Comparison of ENCODE assay signal across 12 cellular contexts in the genomic region with DNA sequence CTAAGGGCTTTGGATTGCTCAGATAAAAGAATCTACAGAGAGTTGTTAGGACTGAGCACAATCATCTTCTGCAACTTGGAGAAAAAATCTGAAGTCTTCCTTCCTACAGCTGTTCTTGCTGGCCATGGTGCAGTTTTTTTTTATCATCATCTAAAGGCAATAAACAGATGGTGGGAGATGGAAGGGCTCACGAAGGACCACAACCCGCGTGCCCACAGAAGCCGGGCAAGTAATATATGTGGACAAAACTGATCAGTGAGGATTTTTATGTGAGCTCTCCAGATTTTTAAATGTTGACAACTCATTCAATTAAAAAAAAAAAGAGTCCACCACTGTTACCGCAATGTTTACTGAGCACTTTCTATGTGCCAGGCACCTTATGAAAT.
"Had no signal": no experiment of that assay in that cellular context is flagged by ENCODE, and none has a peak within 500 bp of the region (broad histone marks: within the 10 kb centered on the region; RNA-seq: fewer than 3 reads in every experiment).

No MANE protein-coding gene starts in this region.

- H3K27me3 Mint-ChIP-seq: activated CD4-positive, alpha-beta T cell treated with anti-CD3 and anti-CD28 coated beads, Interleukin-2, amount 10 ng/mL, durations not matched to agents 7 days and 5 days; activated naive CD4-positive, alpha-beta T cell treated with anti-CD3 and anti-CD28 coated beads, Interleukin-2, amount 50 U/mL, for 24 hours; memory B cell had no signal

- H3K4me1 ChIP-seq: breast epithelium, thyroid gland, uterus had no signal

- H3K4me3 ChIP-seq: thyroid gland, uterus had no signal

- H3K4me3 Mint-ChIP-seq: activated CD4-positive, alpha-beta T cell treated with anti-CD3 and anti-CD28 coated beads, Interleukin-2, amount 10 ng/mL, durations not matched to agents 7 days and 5 days; activated naive CD4-positive, alpha-beta T cell treated with anti-CD3 and anti-CD28 coated beads, Interleukin-2, amount 50 U/mL, for 24 hours; memory B cell; T-cell; WTC11 had no signal

- H3K27ac ChIP-seq: breast epithelium, foreskin keratinocyte, neutrophil, thyroid gland had no signal

- H3K9me3 ChIP-seq: breast epithelium, esophagus muscularis mucosa, neutrophil, thyroid gland, uterus had no signal

- H3K27me3 ChIP-seq: breast epithelium, dorsolateral prefrontal cortex, esophagus muscularis mucosa, foreskin keratinocyte, neutrophil, thyroid gland, uterus had no signal

- H3K9me3 Mint-ChIP-seq: activated CD4-positive, alpha-beta T cell treated with anti-CD3 and anti-CD28 coated beads, Interleukin-2, amount 10 ng/mL, durations not matched to agents 7 days and 5 days; activated naive CD4-positive, alpha-beta T cell treated with anti-CD3 and anti-CD28 coated beads, Interleukin-2, amount 50 U/mL, for 24 hours; memory B cell; T-cell; WTC11 had no signal

- H3K36me3 Mint-ChIP-seq: activated naive CD4-positive, alpha-beta T cell treated with anti-CD3 and anti-CD28 coated beads, Interleukin-2, amount 50 U/mL, for 24 hours; memory B cell; T-cell; WTC11 had no signal

- H3K27ac Mint-ChIP-seq: activated CD4-positive, alpha-beta T cell treated with anti-CD3 and anti-CD28 coated beads, Interleukin-2, amount 10 ng/mL, durations not matched to agents 7 days and 5 days; memory B cell; T-cell had no signal

- H3K36me3 ChIP-seq: breast epithelium, esophagus muscularis mucosa, neutrophil, thyroid gland, uterus had no signal
